Comparison of ENCODE assay signal across 8 cellular contexts in genomic region chr2:130157825-130158514, GRCh38.
DNase-seq lines count a peak whose midpoint lies in the region; ATAC-seq and TF ChIP-seq lines count a peak whose summit lies in the region.
"Not testable (repeated sequence)": the region's sequence is repeated elsewhere in the genome, so short reads cannot be mapped to it uniquely, and the experiment has no call there.

No MANE protein-coding gene starts in this region.

- H3K36me3 Mint-ChIP-seq in T-helper 1 cell treated with Interleukin-12 subunit alpha and Interleukin-12 subunit beta and Interleukin-4 antibody, amounts not matched to agents 30 μg/mL and 1 μg/mL, for 36 hours (ENCODE audit: low read depth): not testable (repeated sequence)
- H3K36me3 Mint-ChIP-seq in stimulated activated naive B cell treated with anti-CD40 and anti-IgM and Interleukin-4, amounts not matched to agents 10 μg/mL and 1 μg/mL and 100 μg/mL, for 72 hours: peaks cover 53 to 77% of the 10 kb centered on the region in 2 donors

- not testable (repeated sequence) for H3K9me3 Mint-ChIP-seq in T-helper 1 cell treated with Interleukin-12 subunit alpha and Interleukin-12 subunit beta and Interleukin-4 antibody, amounts not matched to agents 30 μg/mL and 1 μg/mL, for 36 hours; stimulated activated naive B cell treated with anti-CD40 and anti-IgM and Interleukin-4, amounts not matched to agents 10 μg/mL and 1 μg/mL and 100 μg/mL, for 72 hours

- H3K4me1 Mint-ChIP-seq in T-helper 1 cell treated with Interleukin-12 subunit alpha and Interleukin-12 subunit beta and Interleukin-4 antibody, amounts not matched to agents 30 μg/mL and 1 μg/mL, for 36 hours (ENCODE audit: low read depth): not testable (repeated sequence)
- H3K4me1 Mint-ChIP-seq in stimulated activated naive B cell treated with anti-CD40 and anti-IgM and Interleukin-4, amounts not matched to agents 10 μg/mL and 1 μg/mL and 100 μg/mL, for 72 hours: peaks cover 30 to 43% of the 10 kb centered on the region in 2 donors

- DNase-seq in GM19238 (ENCODE audit: insufficient read length, low spot score) (peak; percentile 27), brain microvascular endothelial cell (peak; percentile 16)
- peak; percentile 86 for DNase-seq in stimulated activated naive B cell treated with anti-CD40 and anti-IgM and Interleukin-4, amounts not matched to agents 10 μg/mL and 1 μg/mL and 100 μg/mL, for 72 hours

- TF ChIP-seq CTCF in GM12874 (IDR thresholded peaks at IDR 0.05; ENCODE audit: insufficient read depth, low read depth, low read length): peak; percentile 16; the same call in 1 of the 2 replicates
- not testable (repeated sequence) for TF ChIP-seq CTCF in brain microvascular endothelial cell (IDR thresholded peaks at IDR 0.05; ENCODE audit: low read depth, low read length, missing control alignments)

- peak overlapping the region; percentile 76 for H3K27ac Mint-ChIP-seq in T-helper 1 cell treated with Interleukin-12 subunit alpha and Interleukin-12 subunit beta and Interleukin-4 antibody, amounts not matched to agents 30 μg/mL and 1 μg/mL, for 36 hours
- H3K27ac Mint-ChIP-seq in stimulated activated naive B cell treated with anti-CD40 and anti-IgM and Interleukin-4, amounts not matched to agents 10 μg/mL and 1 μg/mL and 100 μg/mL, for 72 hours: peak overlapping the region; percentile 93

- in situ Hi-C loops in brain microvascular endothelial cell (cut with HindIII; ENCODE audit: low pct_ligation_motif_present, low sequenced_read_pairs): not testable (repeated sequence)

- H3K4me3 ChIP-seq in brain microvascular endothelial cell (ENCODE audit: low read depth, low read length): not testable (repeated sequence)

- H3K27me3 ChIP-seq in brain microvascular endothelial cell (replicated peaks): not testable (repeated sequence)

- ATAC-seq in GM21717 (IDR thresholded peaks at IDR 0.05; ENCODE audit: unreplicated experiment) (peak; percentile 88), HG03045 (IDR thresholded peaks at IDR 0.05; ENCODE audit: unreplicated experiment) (peak; percentile 76), HG03571 (IDR thresholded peaks at IDR 0.05; ENCODE audit: unreplicated experiment) (peak; percentile 86)
- ATAC-seq in stimulated activated naive B cell treated with anti-CD40 and anti-IgM and Interleukin-4, amounts not matched to agents 10 μg/mL and 1 μg/mL and 100 μg/mL, for 72 hours (replicated peaks): peak; percentile 92 to 94

- not testable (repeated sequence) for H3K4me3 Mint-ChIP-seq in T-helper 1 cell treated with Interleukin-12 subunit alpha and Interleukin-12 subunit beta and Interleukin-4 antibody, amounts not matched to agents 30 μg/mL and 1 μg/mL, for 36 hours
- H3K4me3 Mint-ChIP-seq in stimulated activated naive B cell treated with anti-CD40 and anti-IgM and Interleukin-4, amounts not matched to agents 10 μg/mL and 1 μg/mL and 100 μg/mL, for 72 hours: peak overlapping the region; percentile 21 to 43

- not testable (repeated sequence) for H3K27ac ChIP-seq in brain microvascular endothelial cell

- H3K27me3 Mint-ChIP-seq in T-helper 1 cell treated with Interleukin-12 subunit alpha and Interleukin-12 subunit beta and Interleukin-4 antibody, amounts not matched to agents 30 μg/mL and 1 μg/mL, for 36 hours (ENCODE audit: low read depth); stimulated activated naive B cell treated with anti-CD40 and anti-IgM and Interleukin-4, amounts not matched to agents 10 μg/mL and 1 μg/mL and 100 μg/mL, for 72 hours: not testable (repeated sequence)

- not testable (repeated sequence) for H3K36me3 ChIP-seq in brain microvascular endothelial cell (replicated peaks)

Comparison
In these comparisons a context has a peak if more than half of its experiments do, and no peak if none do; other contexts are left out.
1. DNase-seq: peak in every context shown above with its lines; median percentile 86 in stimulated activated naive B cell treated with anti-CD40 and anti-IgM and Interleukin-4, amounts not matched to agents 10 μg/mL and 1 μg/mL and 100 μg/mL, for 72 hours; 27 in GM19238; 16 in brain microvascular endothelial cell.